ENCODE assay signal across 10 cellular contexts in genomic region chr9:3397726-3398125, GRCh38.
DNase-seq lines count a peak whose midpoint lies in the region; ATAC-seq and TF ChIP-seq lines count a peak whose summit lies in the region.
"Had no signal": no experiment of that assay in that cellular context is flagged by ENCODE, and none has a peak within 500 bp of the region (broad histone marks: within the 10 kb centered on the region; RNA-seq: fewer than 3 reads in every experiment).

No MANE protein-coding gene starts in this region.

- H3K36me3 ChIP-seq in OCI-LY1 (ENCODE audit: insufficient read depth, low read length): peaks cover 22% of the 10 kb centered on the region; the same call in 1 of the 2 replicates
- H3K36me3 ChIP-seq in naive thymus-derived CD4-positive, alpha-beta T cell (ENCODE audit: control insufficient read depth in 2 of 3, insufficient read depth in 3 of 3, low read length in 3 of 3): no peaks in the 10 kb centered on the region

- peak overlapping the region; percentile 24; the same call in 1 of the 2 replicates for H3K4me2 ChIP-seq in OCI-LY1 (ENCODE audit: low read length)

- peaks cover 23% of the 10 kb centered on the region for H3K36me3 Mint-ChIP-seq in activated CD4-positive, alpha-beta T cell treated with anti-CD3 and anti-CD28 coated beads, Interleukin-2, amount 10 ng/mL, durations not matched to agents 7 days and 5 days (ENCODE audit: low read depth)
- peaks cover 8 to 27% (median 22%) of the 10 kb centered on the region in 5 donors for H3K36me3 Mint-ChIP-seq in naive thymus-derived CD4-positive, alpha-beta T cell

- peak overlapping the region; percentile 42 for H3K4me3 Mint-ChIP-seq in activated CD4-positive, alpha-beta T cell treated with anti-CD3 and anti-CD28 coated beads, Interleukin-2, amount 10 ng/mL, durations not matched to agents 7 days and 5 days
- H3K4me3 Mint-ChIP-seq in naive thymus-derived CD4-positive, alpha-beta T cell: peak overlapping the region; percentile 35 to 89 (median 76)
- H3K4me3 Mint-ChIP-seq: type B pancreatic cell had no signal

- POLR2A ChIA-PET in activated CD4-positive, alpha-beta T cell treated with anti-CD3 and anti-CD28 coated beads, Interleukin-2, amount 10 ng/mL, durations not matched to agents 7 days and 5 days (lab: Charles Lee): no interaction called here
- POLR2A ChIA-PET in naive thymus-derived CD4-positive, alpha-beta T cell (lab: Charles Lee): interaction anchor here (0.6 kb wide), 1 partner anchor 62 kb away, joined by 3 read pairs; no protein-coding TSS in a partner anchor

- no peak overlapping the region for H3K4me3 ChIP-seq in OCI-LY1 (ENCODE audit: low read depth, low read length, poor library complexity, severe bottlenecking)
- no peak overlapping the region for H3K4me3 ChIP-seq in naive thymus-derived CD4-positive, alpha-beta T cell (ENCODE audit: low read length)

- no peaks in the 10 kb centered on the region for H3K9me3 ChIP-seq in OCI-LY1 (ENCODE audit: low read length)
- no peaks in the 10 kb centered on the region for H3K9me3 ChIP-seq in naive thymus-derived CD4-positive, alpha-beta T cell (ENCODE audit: control insufficient read depth in 2 of 3, low read length in 3 of 3)

- TF ChIP-seq CTCF in OCI-LY1 (IDR thresholded peaks at IDR 0.05; ENCODE audit: low read length): no peak

- no peaks in the 10 kb centered on the region for H3K9me2 ChIP-seq in OCI-LY1 (ENCODE audit: low read depth, low read length)

- H3K27ac Mint-ChIP-seq in activated CD4-positive, alpha-beta T cell treated with anti-CD3 and anti-CD28 coated beads, Interleukin-2, amount 10 ng/mL, durations not matched to agents 7 days and 5 days: peak overlapping the region; percentile 85
- H3K27ac Mint-ChIP-seq in naive thymus-derived CD4-positive, alpha-beta T cell: peak overlapping the region; percentile 81 to 95 (median 91)
- H3K27ac Mint-ChIP-seq: type B pancreatic cell had no signal

- H4K20me1 ChIP-seq in OCI-LY1 (ENCODE audit: insufficient read depth, low read length): no peaks in the 10 kb centered on the region

- peaks cover 12% of the 10 kb centered on the region for H3K4me1 ChIP-seq in OCI-LY1 (ENCODE audit: insufficient read depth, low read length, severe bottlenecking)
- H3K4me1 ChIP-seq in naive thymus-derived CD4-positive, alpha-beta T cell (ENCODE audit: control insufficient read depth in 2 of 2, insufficient read depth in 2 of 2, low read length in 2 of 2): peaks cover 3 to 10% of the 10 kb centered on the region in 2 donors
- H3K4me1 ChIP-seq: foreskin keratinocyte had no signal

- peaks cover 18% of the 10 kb centered on the region for H3K4me1 Mint-ChIP-seq in activated CD4-positive, alpha-beta T cell treated with anti-CD3 and anti-CD28 coated beads, Interleukin-2, amount 10 ng/mL, durations not matched to agents 7 days and 5 days
- peaks cover 9 to 57% (median 33%) of the 10 kb centered on the region in 7 donors for H3K4me1 Mint-ChIP-seq in naive thymus-derived CD4-positive, alpha-beta T cell

- H2AFZ ChIP-seq in OCI-LY1 (ENCODE audit: low read length): no peak overlapping the region

- no peaks in the 10 kb centered on the region for H3K27me3 Mint-ChIP-seq in activated CD4-positive, alpha-beta T cell treated with anti-CD3 and anti-CD28 coated beads, Interleukin-2, amount 10 ng/mL, durations not matched to agents 7 days and 5 days
- no peaks in the 10 kb centered on the region for H3K27me3 Mint-ChIP-seq in naive thymus-derived CD4-positive, alpha-beta T cell

- peak; percentile 31 for ATAC-seq in HG02588 (IDR thresholded peaks at IDR 0.05; ENCODE audit: unreplicated experiment)
- ATAC-seq in naive thymus-derived CD4-positive, alpha-beta T cell: no peak
- ATAC-seq in left lobe of liver: no peak
- ATAC-seq: foreskin keratinocyte had no signal

- H3K27ac ChIP-seq in OCI-LY1 (ENCODE audit: low read depth, low read length, poor library complexity, severe bottlenecking): peak overlapping the region; percentile 58
- peak overlapping the region; percentile 52 for H3K27ac ChIP-seq in naive thymus-derived CD4-positive, alpha-beta T cell (ENCODE audit: low read depth, low read length)
- H3K27ac ChIP-seq: foreskin keratinocyte had no signal

- no peaks in the 10 kb centered on the region for H3K79me2 ChIP-seq in OCI-LY1 (ENCODE audit: insufficient read depth, low read length)

- H3F3A ChIP-seq in OCI-LY1 (ENCODE audit: insufficient read depth, low read length): no peaks in the 10 kb centered on the region

- CTCF ChIA-PET in activated CD4-positive, alpha-beta T cell treated with anti-CD3 and anti-CD28 coated beads, Interleukin-2, amount 10 ng/mL, durations not matched to agents 7 days and 5 days (lab: Charles Lee): no interaction called here
- CTCF ChIA-PET in naive thymus-derived CD4-positive, alpha-beta T cell (lab: Charles Lee): interaction anchor here (0.7 kb wide), 1 partner anchor 14 kb away, joined by 3 read pairs; no protein-coding TSS in a partner anchor

- H3K27me3 ChIP-seq in OCI-LY1 (ENCODE audit: insufficient read depth, low read length): no peaks in the 10 kb centered on the region
- H3K27me3 ChIP-seq in naive thymus-derived CD4-positive, alpha-beta T cell (ENCODE audit: control insufficient read depth in 2 of 2, insufficient read depth in 2 of 2, low read length in 2 of 2): no peaks in the 10 kb centered on the region
- H3K27me3 ChIP-seq: foreskin keratinocyte had no signal

- no peak for DNase-seq in activated CD4-positive, alpha-beta T cell treated with anti-CD3 and anti-CD28 coated beads, Interleukin-2, amount 10 ng/mL, durations not matched to agents 7 days and 5 days
- DNase-seq in activated CD4-positive, alpha-beta T cell treated with anti-CD3 and anti-CD28 coated beads for 1 hour: no peak
- peak in 1 of 9 donors; percentile 1 for DNase-seq in naive thymus-derived CD4-positive, alpha-beta T cell
- DNase-seq in islet precursor cell: no peak
- no peak for DNase-seq in NCI-H774 (lab: John Stamatoyannopoulos, UW)
- DNase-seq in left lobe of liver (ENCODE audit: low spot score): no peak
- DNase-seq: foreskin keratinocyte had no signal

- intact Hi-C loops in naive thymus-derived CD4-positive, alpha-beta T cell (cut with micrococcal nuclease): no loop called here

- H3K9me3 Mint-ChIP-seq in activated CD4-positive, alpha-beta T cell treated with anti-CD3 and anti-CD28 coated beads, Interleukin-2, amount 10 ng/mL, durations not matched to agents 7 days and 5 days: peaks cover 9% of the 10 kb centered on the region
- H3K9me3 Mint-ChIP-seq in naive thymus-derived CD4-positive, alpha-beta T cell: peaks cover 0 to 5% (median 0%) of the 10 kb centered on the region in 11 donors

- H3K9ac ChIP-seq in OCI-LY1 (ENCODE audit: low read length): no peak overlapping the region
